Comparison of ENCODE assay signal across 31 cellular contexts in genomic region chr10:81095238-81095637, GRCh38.
"Had no signal": no experiment of that assay in that cellular context is flagged by ENCODE, and none has a peak within 500 bp of the region (broad histone marks: within the 10 kb centered on the region; RNA-seq: fewer than 3 reads in every experiment).

No MANE protein-coding gene starts in this region.

- H3K27ac ChIP-seq: adrenal gland, body of pancreas, epithelial cell of prostate, esophagus squamous epithelium, gastroesophageal sphincter, heart right ventricle had no signal

- FAIRE-seq: endothelial cell of umbilical vein had no signal

- ATAC-seq: activated CD4-positive, alpha-beta T cell treated with anti-CD3 and anti-CD28 coated beads for 36 hours; activated CD8-positive, alpha-beta memory T cell treated with anti-CD3 and anti-CD28 coated beads, Interleukin-2, amount 10 ng/mL, durations not matched to agents 7 days and 5 days; activated CD8-positive, alpha-beta T cell treated with anti-CD3 and anti-CD28 coated beads, Interleukin-2, amount 10 ng/mL, durations not matched to agents 7 days and 5 days; activated naive CD8-positive, alpha-beta T cell treated with anti-CD3 and anti-CD28 coated beads, Interleukin-2, amount 50 U/mL, for 24 hours; body of pancreas; gastroesophageal sphincter; heart right ventricle had no signal

- H3K4me1 Mint-ChIP-seq: activated CD4-positive, alpha-beta T cell treated with anti-CD3 and anti-CD28 coated beads for 36 hours; activated CD4-positive, alpha-beta T cell treated with anti-CD3 and anti-CD28 coated beads, Interleukin-2, amount 10 ng/mL, durations not matched to agents 24 days and 14 days; activated CD8-positive, alpha-beta memory T cell treated with anti-CD3 and anti-CD28 coated beads, Interleukin-2, amount 10 ng/mL, durations not matched to agents 7 days and 5 days; activated naive CD4-positive, alpha-beta T cell treated with anti-CD3 and anti-CD28 coated beads, Interleukin-2, amount 50 U/mL, for 24 hours; activated naive CD8-positive, alpha-beta T cell treated with anti-CD3 and anti-CD28 coated beads for 36 hours; activated naive CD8-positive, alpha-beta T cell treated with anti-CD3 and anti-CD28 coated beads, Interleukin-2, amount 50 U/mL, for 24 hours had no signal

- DNase-seq: activated CD4-positive, alpha-beta memory T cell treated with anti-CD3 and anti-CD28 coated beads for 36 hours; activated CD4-positive, alpha-beta T cell treated with anti-CD3 and anti-CD28 coated beads for 36 hours; activated CD4-positive, alpha-beta T cell treated with anti-CD3 and anti-CD28 coated beads, Interleukin-2, amount 10 ng/mL, durations not matched to agents 24 days and 14 days; activated CD4-positive, CD25-positive, alpha-beta regulatory T cell; activated CD4-positive, CD25-positive, alpha-beta regulatory T cell treated with anti-CD3 and anti-CD28 coated beads, Interleukin-2, amount 50 U/mL, for 72 hours; activated CD8-positive, alpha-beta memory T cell treated with anti-CD3 and anti-CD28 coated beads, Interleukin-2, amount 10 ng/mL, durations not matched to agents 7 days and 5 days; activated CD8-positive, alpha-beta memory T cell treated with anti-CD3 and anti-CD28 coated beads, Interleukin-2, amount 50 U/mL, for 4 hours; activated CD8-positive, alpha-beta T cell treated with anti-CD3 and anti-CD28 coated beads, Interleukin-2, amount 10 ng/mL, durations not matched to agents 7 days and 5 days; activated effector memory CD4-positive, alpha-beta T cell treated with anti-CD3 and anti-CD28 coated beads, Interleukin-2, amount 50 U/mL, for 16 hours; activated naive CD4-positive, alpha-beta T cell treated with anti-CD3 and anti-CD28 coated beads for 36 hours; activated naive CD8-positive, alpha-beta T cell treated with anti-CD3 and anti-CD28 coated beads for 36 hours; activated naive CD8-positive, alpha-beta T cell treated with anti-CD3 and anti-CD28 coated beads, Interleukin-2, amount 50 U/mL, for 24 hours; activated T-cell treated with anti-CD3 and anti-CD28 coated beads, Interleukin-2, amount 50 U/mL, for 1 hour; activated T-cell treated with anti-CD3 and anti-CD28 coated beads, Interleukin-2, amount 50 U/mL, for 48 hours; adrenal gland; amygdala; aorta; body of pancreas; caudate nucleus; cortex of kidney; effector CD8-positive, alpha-beta T cell; esophagus squamous epithelium; foreskin melanocyte; heart right ventricle; T-helper 2 cell had no signal

- H3K4me1 ChIP-seq: adrenal gland, body of pancreas, esophagus squamous epithelium, gastroesophageal sphincter, heart right ventricle had no signal

- H3K9me3 ChIP-seq: adrenal gland, body of pancreas, esophagus squamous epithelium had no signal

- H3K27me3 Mint-ChIP-seq: activated CD4-positive, alpha-beta memory T cell treated with anti-CD3 and anti-CD28 coated beads for 36 hours; activated CD4-positive, alpha-beta T cell treated with anti-CD3 and anti-CD28 coated beads, Interleukin-2, amount 10 ng/mL, durations not matched to agents 24 days and 14 days; activated CD8-positive, alpha-beta memory T cell treated with anti-CD3 and anti-CD28 coated beads, Interleukin-2, amount 10 ng/mL, durations not matched to agents 7 days and 5 days; activated naive CD8-positive, alpha-beta T cell treated with anti-CD3 and anti-CD28 coated beads, Interleukin-2, amount 50 U/mL, for 24 hours had no signal

- H3K4me3 Mint-ChIP-seq: activated CD4-positive, alpha-beta memory T cell treated with anti-CD3 and anti-CD28 coated beads for 36 hours; activated CD4-positive, alpha-beta T cell treated with anti-CD3 and anti-CD28 coated beads for 36 hours; activated CD4-positive, alpha-beta T cell treated with anti-CD3 and anti-CD28 coated beads, Interleukin-2, amount 10 ng/mL, durations not matched to agents 24 days and 14 days; activated CD8-positive, alpha-beta memory T cell treated with anti-CD3 and anti-CD28 coated beads, Interleukin-2, amount 10 ng/mL, durations not matched to agents 7 days and 5 days; activated CD8-positive, alpha-beta T cell treated with anti-CD3 and anti-CD28 coated beads, Interleukin-2, amount 10 ng/mL, durations not matched to agents 7 days and 5 days; activated naive CD4-positive, alpha-beta T cell treated with anti-CD3 and anti-CD28 coated beads for 36 hours; activated naive CD4-positive, alpha-beta T cell treated with anti-CD3 and anti-CD28 coated beads, Interleukin-2, amount 50 U/mL, for 24 hours; activated naive CD8-positive, alpha-beta T cell treated with anti-CD3 and anti-CD28 coated beads for 36 hours; activated naive CD8-positive, alpha-beta T cell treated with anti-CD3 and anti-CD28 coated beads, Interleukin-2, amount 50 U/mL, for 24 hours; activated T-helper 1 cell treated with anti-CD3 and anti-CD28 coated beads, Interleukin-12 subunit alpha, Interleukin-12 subunit beta, Interleukin-2, Interleukin-4 antibody, amounts not matched to agents 30 ng/mL and 10 ng/mL and 1 ng/mL, durations not matched to agents 14 hours and 24 hours and 36 hours had no signal

- H3K36me3 Mint-ChIP-seq: activated CD4-positive, alpha-beta memory T cell treated with anti-CD3 and anti-CD28 coated beads for 36 hours; activated CD8-positive, alpha-beta memory T cell treated with anti-CD3 and anti-CD28 coated beads, Interleukin-2, amount 10 ng/mL, durations not matched to agents 7 days and 5 days; activated naive CD4-positive, alpha-beta T cell treated with anti-CD3 and anti-CD28 coated beads, Interleukin-2, amount 50 U/mL, for 24 hours; activated naive CD8-positive, alpha-beta T cell treated with anti-CD3 and anti-CD28 coated beads for 36 hours had no signal

- H3K27ac Mint-ChIP-seq: activated CD4-positive, alpha-beta memory T cell treated with anti-CD3 and anti-CD28 coated beads for 36 hours; activated CD4-positive, alpha-beta T cell treated with anti-CD3 and anti-CD28 coated beads for 36 hours; activated CD4-positive, alpha-beta T cell treated with anti-CD3 and anti-CD28 coated beads, Interleukin-2, amount 10 ng/mL, durations not matched to agents 24 days and 14 days; activated CD8-positive, alpha-beta memory T cell treated with anti-CD3 and anti-CD28 coated beads, Interleukin-2, amount 10 ng/mL, durations not matched to agents 7 days and 5 days; activated CD8-positive, alpha-beta T cell treated with anti-CD3 and anti-CD28 coated beads, Interleukin-2, amount 10 ng/mL, durations not matched to agents 7 days and 5 days; activated naive CD4-positive, alpha-beta T cell treated with anti-CD3 and anti-CD28 coated beads for 36 hours; activated naive CD4-positive, alpha-beta T cell treated with anti-CD3 and anti-CD28 coated beads, Interleukin-2, amount 50 U/mL, for 24 hours; activated naive CD8-positive, alpha-beta T cell treated with anti-CD3 and anti-CD28 coated beads for 36 hours; activated naive CD8-positive, alpha-beta T cell treated with anti-CD3 and anti-CD28 coated beads, Interleukin-2, amount 50 U/mL, for 24 hours; activated T-helper 1 cell treated with anti-CD3 and anti-CD28 coated beads, Interleukin-12 subunit alpha, Interleukin-12 subunit beta, Interleukin-2, Interleukin-4 antibody, amounts not matched to agents 30 ng/mL and 10 ng/mL and 1 ng/mL, durations not matched to agents 14 hours and 24 hours and 36 hours; activated T-helper 2 cell treated with anti-CD3 and anti-CD28 coated beads, Interferon-gamma antibody, Interleukin-2, Interleukin-4, amounts not matched to agents 10 μg/mL and 5 μg/mL and 100 μg/mL, durations not matched to agents 14 hours and 24 hours and 36 hours had no signal

- H3K4me3 ChIP-seq: adrenal gland, body of pancreas, esophagus squamous epithelium, gastroesophageal sphincter, heart right ventricle had no signal

- H3K27me3 ChIP-seq: adrenal gland, body of pancreas, esophagus squamous epithelium, gastroesophageal sphincter, heart right ventricle had no signal

- H3K9me3 Mint-ChIP-seq: activated CD4-positive, alpha-beta memory T cell treated with anti-CD3 and anti-CD28 coated beads for 36 hours; activated CD4-positive, alpha-beta T cell treated with anti-CD3 and anti-CD28 coated beads, Interleukin-2, amount 10 ng/mL, durations not matched to agents 24 days and 14 days; activated naive CD4-positive, alpha-beta T cell treated with anti-CD3 and anti-CD28 coated beads for 36 hours; activated naive CD4-positive, alpha-beta T cell treated with anti-CD3 and anti-CD28 coated beads, Interleukin-2, amount 50 U/mL, for 24 hours; activated naive CD8-positive, alpha-beta T cell treated with anti-CD3 and anti-CD28 coated beads for 36 hours; activated T-helper 1 cell treated with anti-CD3 and anti-CD28 coated beads, Interleukin-12 subunit alpha, Interleukin-12 subunit beta, Interleukin-2, Interleukin-4 antibody, amounts not matched to agents 30 ng/mL and 10 ng/mL and 1 ng/mL, durations not matched to agents 14 hours and 24 hours and 36 hours; activated T-helper 2 cell treated with anti-CD3 and anti-CD28 coated beads, Interferon-gamma antibody, Interleukin-2, Interleukin-4, amounts not matched to agents 10 μg/mL and 5 μg/mL and 100 μg/mL, durations not matched to agents 14 hours and 24 hours and 36 hours had no signal

- H3K36me3 ChIP-seq: adrenal gland, esophagus squamous epithelium, gastroesophageal sphincter, heart right ventricle had no signal
